In the genomic region with DNA sequence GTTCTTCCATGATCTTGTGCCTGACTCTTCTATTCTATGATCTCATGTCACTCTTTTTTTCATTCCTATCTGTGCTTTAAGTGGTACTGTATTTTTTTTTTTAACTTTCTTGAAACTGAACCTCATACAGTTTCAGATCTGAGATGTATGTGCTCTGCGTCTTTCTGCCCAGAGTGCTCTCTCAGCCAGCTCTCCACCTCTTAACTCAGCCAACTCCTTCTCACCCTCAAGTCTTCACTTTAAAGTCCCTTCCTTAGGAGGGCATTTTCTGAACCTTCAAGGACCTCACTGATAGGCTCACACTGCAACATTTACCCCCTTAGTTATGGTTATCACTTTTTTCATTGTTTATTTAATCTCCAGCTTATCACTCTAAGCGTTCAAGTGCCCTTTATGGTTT, we compare ENCODE assay signal across 20 cellular contexts.
DNase-seq lines count a peak whose midpoint lies in the region; ATAC-seq, FAIRE-seq and TF ChIP-seq lines count a peak whose summit lies in the region.
"Had no signal": no experiment of that assay in that cellular context is flagged by ENCODE, and none has a peak within 500 bp of the region (broad histone marks: within the 10 kb centered on the region; RNA-seq: fewer than 3 reads in every experiment).

No MANE protein-coding gene starts in this region.

- 24 to 48% (median 34%) methylated on average over 2 of the region's 2 CpGs for WGBS in small intestine, 3 donors
- 64 to 68% methylated on average over 2 of the region's 2 CpGs for WGBS in esophagus squamous epithelium, 2 donors

- intact Hi-C loops in left lung (cut with DNase I), result no loop called here
- intact Hi-C loops in esophagus squamous epithelium (cut with DNase I), result no loop called here

- H3K4me3 ChIP-seq in RWPE2 (ENCODE audit: severe bottlenecking) (no peak overlapping the region), left lung (no peak overlapping the region), small intestine (ENCODE audit: low read depth in 1 of 2, low read length in 2 of 2) (no peak overlapping the region), esophagus squamous epithelium (no peak overlapping the region)
- H3K4me3 ChIP-seq: Peyer's patch had no signal

- H3K36me3 ChIP-seq in RWPE2 (ENCODE audit: low read depth) (no peaks in the 10 kb centered on the region), left lung (no peaks in the 10 kb centered on the region), small intestine (ENCODE audit: control insufficient read depth in 2 of 2, insufficient read depth in 2 of 2, low read length in 2 of 2) (no peaks in the 10 kb centered on the region), esophagus squamous epithelium (no peaks in the 10 kb centered on the region)
- H3K36me3 ChIP-seq: Peyer's patch had no signal

- peaks cover 43% of the 10 kb centered on the region for H3K4me1 Mint-ChIP-seq in HFFc6 (ENCODE audit: low read depth)
- no peaks in the 10 kb centered on the region for H3K4me1 Mint-ChIP-seq in activated naive CD8-positive, alpha-beta T cell treated with anti-CD3 and anti-CD28 coated beads, Interleukin-2, amount 50 U/mL, for 24 hours
- H3K4me1 Mint-ChIP-seq: B cell had no signal

- FAIRE-seq in small intestine (lab: Jason Lieb, UNC), result no peak
- FAIRE-seq: GM19239 had no signal

- H3K4me1 ChIP-seq in RWPE2 (ENCODE audit: insufficient read depth, poor library complexity, severe bottlenecking) (peaks cover 10% of the 10 kb centered on the region), left lung (no peaks in the 10 kb centered on the region), small intestine (ENCODE audit: control insufficient read depth in 2 of 2, insufficient read depth in 1 of 2, low read depth in 1 of 2, low read length in 1 of 2) (peaks cover 0 to 1% of the 10 kb centered on the region in 2 donors), esophagus squamous epithelium (peaks cover 0 to 8% (median 4%) of the 10 kb centered on the region in 3 donors)
- H3K4me1 ChIP-seq: Peyer's patch had no signal

- peak overlapping the region; percentile 22 for H3K27ac ChIP-seq in RWPE2 (ENCODE audit: poor library complexity, severe bottlenecking)
- H3K27ac ChIP-seq in left lung, result no peak overlapping the region
- H3K27ac ChIP-seq in small intestine (ENCODE audit: low read depth in 1 of 2, low read length in 1 of 2), result no peak overlapping the region
- H3K27ac ChIP-seq in esophagus squamous epithelium, result no peak overlapping the region
- H3K27ac ChIP-seq: Peyer's patch had no signal

- H3K36me3 Mint-ChIP-seq in HFFc6 (ENCODE audit: low read depth), result no peaks in the 10 kb centered on the region
- H3K36me3 Mint-ChIP-seq in activated naive CD8-positive, alpha-beta T cell treated with anti-CD3 and anti-CD28 coated beads, Interleukin-2, amount 50 U/mL, for 24 hours (ENCODE audit: low read depth), result no peaks in the 10 kb centered on the region

- peaks cover 6% of the 10 kb centered on the region for H3K27me3 Mint-ChIP-seq in HFFc6 (ENCODE audit: insufficient read depth)
- H3K27me3 Mint-ChIP-seq in activated naive CD8-positive, alpha-beta T cell treated with anti-CD3 and anti-CD28 coated beads, Interleukin-2, amount 50 U/mL, for 24 hours, result peaks cover 3% of the 10 kb centered on the region
- H3K27me3 Mint-ChIP-seq: B cell had no signal

- H3K27me3 ChIP-seq in RWPE2 (ENCODE audit: insufficient read depth, poor library complexity, severe bottlenecking) (no peaks in the 10 kb centered on the region), left lung (no peaks in the 10 kb centered on the region), small intestine (ENCODE audit: control insufficient read depth in 2 of 2, insufficient read depth in 2 of 2, low read length in 2 of 2) (no peaks in the 10 kb centered on the region), esophagus squamous epithelium (no peaks in the 10 kb centered on the region)
- H3K27me3 ChIP-seq: Peyer's patch had no signal

- peak overlapping the region; percentile 44; the same call in 1 of the 2 replicates for H3K27ac Mint-ChIP-seq in HFFc6
- no peak overlapping the region for H3K27ac Mint-ChIP-seq in activated naive CD8-positive, alpha-beta T cell treated with anti-CD3 and anti-CD28 coated beads, Interleukin-2, amount 50 U/mL, for 24 hours
- H3K27ac Mint-ChIP-seq: B cell had no signal

- DNase-seq in HFFc6, result no peak
- DNase-seq in RWPE2 (ENCODE audit: low spot score), result no peak
- no peak for DNase-seq in left lung
- DNase-seq in small intestine, result peak; percentile 13
- DNase-seq in Ammon's horn (ENCODE audit: low spot score), result no peak
- no peak for DNase-seq in esophagus squamous epithelium (lab: John Stamatoyannopoulos, UW)
- no peak for DNase-seq in activated naive CD8-positive, alpha-beta T cell treated with anti-CD3 and anti-CD28 coated beads, Interleukin-2, amount 50 U/mL, for 24 hours
- DNase-seq: GDM1, GOT3, KBM-7, MV-4-11, NCI-H1694 treated with DMSO at 0.1 percent for 48 hours, NCI-H446, NCI-H69, Peyer's patch had no signal

- peak overlapping the region; percentile 31; the same call in 1 of the 2 replicates for H3K4me3 Mint-ChIP-seq in HFFc6
- no peak overlapping the region for H3K4me3 Mint-ChIP-seq in activated naive CD8-positive, alpha-beta T cell treated with anti-CD3 and anti-CD28 coated beads, Interleukin-2, amount 50 U/mL, for 24 hours
- H3K4me3 Mint-ChIP-seq: B cell had no signal

- no peaks in the 10 kb centered on the region for H3K9me3 ChIP-seq in RWPE2 (ENCODE audit: severe bottlenecking)
- no peaks in the 10 kb centered on the region for H3K9me3 ChIP-seq in left lung
- H3K9me3 ChIP-seq in small intestine (ENCODE audit: control insufficient read depth, low read depth), result no peaks in the 10 kb centered on the region
- H3K9me3 ChIP-seq in esophagus squamous epithelium, result no peaks in the 10 kb centered on the region
- H3K9me3 ChIP-seq: Peyer's patch had no signal

- H3K9me3 Mint-ChIP-seq in HFFc6, result no peaks in the 10 kb centered on the region
- H3K9me3 Mint-ChIP-seq in activated naive CD8-positive, alpha-beta T cell treated with anti-CD3 and anti-CD28 coated beads, Interleukin-2, amount 50 U/mL, for 24 hours, result peaks cover 5% of the 10 kb centered on the region

- ATAC-seq in RWPE2 (ENCODE audit: low read depth), result no peak
- ATAC-seq in left lung, result peak; percentile 62
- ATAC-seq in activated naive CD8-positive, alpha-beta T cell treated with anti-CD3 and anti-CD28 coated beads, Interleukin-2, amount 50 U/mL, for 24 hours, result no peak
- ATAC-seq in HG03280 (IDR thresholded peaks at IDR 0.05; ENCODE audit: unreplicated experiment), result no peak
- ATAC-seq: HCT116, Right ventricle myocardium inferior had no signal

- TF ChIP-seq POLR2A in esophagus squamous epithelium (IDR thresholded peaks at IDR 0.05), result no peak

- no peak for TF ChIP-seq CTCF in HFFc6 (IDR thresholded peaks at IDR 0.05)
- no peak for TF ChIP-seq CTCF in RWPE2 (IDR thresholded peaks at IDR 0.05; ENCODE audit: poor library complexity, severe bottlenecking)
- no peak for TF ChIP-seq CTCF in left lung (IDR thresholded peaks at IDR 0.05)
- TF ChIP-seq CTCF in esophagus squamous epithelium (IDR thresholded peaks at IDR 0.05), result no peak
